8 cellular contexts compared by ENCODE assay signal in genomic region chr6:131199568-131200272, GRCh38.
A peak's percentile ranks its signal among the peaks of the same experiment; 100 is the strongest.
DNase-seq lines count a peak whose midpoint lies in the region; ATAC-seq and TF ChIP-seq lines count a peak whose summit lies in the region.

No MANE protein-coding gene starts in this region.

- H2AFZ ChIP-seq in PC-9: no peak overlapping the region

- peaks cover 0 to 4% (median 3%) of the 10 kb centered on the region in 8 donors for H3K9me3 Mint-ChIP-seq in CD4-positive, alpha-beta memory T cell
- peaks cover under 1 to 3% of the 10 kb centered on the region in 2 donors for H3K9me3 Mint-ChIP-seq in activated T-cell treated with anti-CD3 and anti-CD28 coated beads, Interleukin-2, amount 50 U/mL, for 72 hours

- no peaks in the 10 kb centered on the region for H3K79me2 ChIP-seq in PC-9 (ENCODE audit: low read depth)

- CTCF ChIA-PET in CD4-positive, alpha-beta memory T cell (lab: Charles Lee; ENCODE audit: partially characterized antibody): interaction anchor here (0.6 to 4.4 kb wide), 25 partner anchors 8 to 430 kb away, joined by 3 to 143 read pairs (median 4); partner anchors contain the start of gene MED23
- CTCF ChIA-PET in PC-9 (lab: Charles Lee): no interaction called here

- ATAC-seq in HG03342 (IDR thresholded peaks at IDR 0.05; ENCODE audit: unreplicated experiment): peak; percentile 100
- peak; percentile 99 for ATAC-seq in activated T-cell treated with anti-CD3 and anti-CD28 coated beads, Interleukin-2, amount 50 U/mL, for 72 hours (replicated peaks in 1 of 2)
- peak; percentile 74 for ATAC-seq in sciatic nerve

- H3K27ac ChIP-seq in CD4-positive, alpha-beta memory T cell (ENCODE audit: low read depth, low read length): peak overlapping the region; percentile 66
- no peak overlapping the region for H3K27ac ChIP-seq in PC-9

- intact Hi-C loops in CD4-positive, alpha-beta memory T cell (cut with micrococcal nuclease): loop anchor here (1.0 to 10.0 kb wide), 13 partner anchors 16 to 1705 kb away; partner anchors contain the start of genes EPB41L2 and MED23
- intact Hi-C loops in PC-9 (cut with micrococcal nuclease; ENCODE audit: unreplicated experiment): loop anchor here (1.0 kb wide), 1 partner anchor 334 kb away; no protein-coding TSS in a partner anchor
- intact Hi-C loops in sciatic nerve (cut with DNase I): no loop called here

- DNase-seq in CD4-positive, alpha-beta memory T cell: peak; percentile 83 to 90 (median 87)
- DNase-seq in GM19240 (ENCODE audit: insufficient read length, low spot score) (peak; percentile 62), PC-9 (peak in 1 of 2 experiments; percentile 5), germinal center (ENCODE audit: low spot score) (peak; percentile 78), sciatic nerve (ENCODE audit: low spot score) (no peak), cerebellar nuclear complex (lab: John Stamatoyannopoulos, UW) (no peak)
- peak; percentile 67 to 78 for DNase-seq in activated T-cell treated with anti-CD3 and anti-CD28 coated beads, Interleukin-2, amount 50 U/mL, for 72 hours

- no peak overlapping the region for H3K4me2 ChIP-seq in PC-9

- peak; percentile 74 for TF ChIP-seq CTCF in PC-9 (conservative IDR thresholded peaks at IDR 0.05)

- peak overlapping the region in 1 of 2 donors; percentile 54 for H3K4me3 ChIP-seq in CD4-positive, alpha-beta memory T cell (ENCODE audit: low read length in 2 of 2)
- no peak overlapping the region for H3K4me3 ChIP-seq in PC-9

- no peaks in the 10 kb centered on the region for H3K27me3 ChIP-seq in CD4-positive, alpha-beta memory T cell (ENCODE audit: insufficient read depth, low read length)
- H3K27me3 ChIP-seq in PC-9 (ENCODE audit: insufficient read depth, low read depth): no peaks in the 10 kb centered on the region

- BruUV-seq in PC-9 (replicated peaks; lab: Mats Ljungman, UMichigan): no TSS peak

- no peaks in the 10 kb centered on the region for H3K36me3 ChIP-seq in CD4-positive, alpha-beta memory T cell (ENCODE audit: insufficient read depth, low read length)
- no peaks in the 10 kb centered on the region for H3K36me3 ChIP-seq in PC-9 (ENCODE audit: low read depth)

- H3K27ac Mint-ChIP-seq in CD4-positive, alpha-beta memory T cell: peak overlapping the region; percentile 90 to 97 (median 95)
- peak overlapping the region; percentile 91 for H3K27ac Mint-ChIP-seq in activated T-cell treated with anti-CD3 and anti-CD28 coated beads, Interleukin-2, amount 50 U/mL, for 72 hours

- peaks cover 43 to 62% (median 52%) of the 10 kb centered on the region in 4 donors for H3K4me1 Mint-ChIP-seq in CD4-positive, alpha-beta memory T cell
- peaks cover 52% of the 10 kb centered on the region for H3K4me1 Mint-ChIP-seq in activated T-cell treated with anti-CD3 and anti-CD28 coated beads, Interleukin-2, amount 50 U/mL, for 72 hours (ENCODE audit: low read depth)

- POLR2A ChIA-PET in CD4-positive, alpha-beta memory T cell (lab: Charles Lee; ENCODE audit: partially characterized antibody): interaction anchor here (0.7 to 5.0 kb wide), 22 partner anchors 10 to 1599 kb away, joined by 3 to 87 read pairs (median 4); partner anchors contain the start of genes AKAP7, MED23 and SLC18B1
- POLR2A ChIA-PET in PC-9 (lab: Charles Lee; ENCODE audit: unreplicated experiment): no interaction called here

- H3K9me2 ChIP-seq in PC-9 (ENCODE audit: insufficient read depth): no peaks in the 10 kb centered on the region

- no peaks in the 10 kb centered on the region for H3K9me3 ChIP-seq in CD4-positive, alpha-beta memory T cell (ENCODE audit: control insufficient read depth in 1 of 2, low read length in 2 of 2)
- no peaks in the 10 kb centered on the region for H3K9me3 ChIP-seq in PC-9 (ENCODE audit: insufficient read depth, low read depth)

- H3K36me3 Mint-ChIP-seq in CD4-positive, alpha-beta memory T cell: peaks cover 1 to 8% of the 10 kb centered on the region in 2 donors
- H3K36me3 Mint-ChIP-seq in activated T-cell treated with anti-CD3 and anti-CD28 coated beads, Interleukin-2, amount 50 U/mL, for 72 hours (ENCODE audit: insufficient read depth in 2 of 2): peaks cover 2 to 10% of the 10 kb centered on the region in 2 donors

- H4K20me1 ChIP-seq in PC-9 (ENCODE audit: insufficient read depth): no peaks in the 10 kb centered on the region

- H3K4me1 ChIP-seq in CD4-positive, alpha-beta memory T cell (ENCODE audit: insufficient read depth, low read length): peaks cover 64% of the 10 kb centered on the region
- H3K4me1 ChIP-seq in PC-9 (replicated peaks; ENCODE audit: insufficient read depth): no peaks in the 10 kb centered on the region

- no peaks in the 10 kb centered on the region for H3F3A ChIP-seq in PC-9 (ENCODE audit: insufficient read depth, low read depth)

- no peaks in the 10 kb centered on the region for H3K27me3 Mint-ChIP-seq in CD4-positive, alpha-beta memory T cell
- H3K27me3 Mint-ChIP-seq in activated T-cell treated with anti-CD3 and anti-CD28 coated beads, Interleukin-2, amount 50 U/mL, for 72 hours (ENCODE audit: low read depth): no peaks in the 10 kb centered on the region

- H3K4me3 Mint-ChIP-seq in CD4-positive, alpha-beta memory T cell: peak overlapping the region; percentile 66 to 88 (median 82)
- peak overlapping the region; percentile 79 to 91 for H3K4me3 Mint-ChIP-seq in activated T-cell treated with anti-CD3 and anti-CD28 coated beads, Interleukin-2, amount 50 U/mL, for 72 hours

Comparison
In these comparisons a context has a peak if more than half of its experiments do, and no peak if none do; other contexts are left out.
1. DNase-seq: peak in CD4-positive, alpha-beta memory T cell (5 of 5), GM19240 (single experiment), activated T-cell treated with anti-CD3 and anti-CD28 coated beads, Interleukin-2, amount 50 U/mL, for 72 hours (2 of 2) and germinal center (single experiment); none in sciatic nerve (single experiment) and cerebellar nuclear complex (0 of 2).
2. Peak in every context shown above with its lines, with median percentiles within 50 percentile points of each other: ATAC-seq.